36 cellular contexts compared by ENCODE assay signal in the genomic region with DNA sequence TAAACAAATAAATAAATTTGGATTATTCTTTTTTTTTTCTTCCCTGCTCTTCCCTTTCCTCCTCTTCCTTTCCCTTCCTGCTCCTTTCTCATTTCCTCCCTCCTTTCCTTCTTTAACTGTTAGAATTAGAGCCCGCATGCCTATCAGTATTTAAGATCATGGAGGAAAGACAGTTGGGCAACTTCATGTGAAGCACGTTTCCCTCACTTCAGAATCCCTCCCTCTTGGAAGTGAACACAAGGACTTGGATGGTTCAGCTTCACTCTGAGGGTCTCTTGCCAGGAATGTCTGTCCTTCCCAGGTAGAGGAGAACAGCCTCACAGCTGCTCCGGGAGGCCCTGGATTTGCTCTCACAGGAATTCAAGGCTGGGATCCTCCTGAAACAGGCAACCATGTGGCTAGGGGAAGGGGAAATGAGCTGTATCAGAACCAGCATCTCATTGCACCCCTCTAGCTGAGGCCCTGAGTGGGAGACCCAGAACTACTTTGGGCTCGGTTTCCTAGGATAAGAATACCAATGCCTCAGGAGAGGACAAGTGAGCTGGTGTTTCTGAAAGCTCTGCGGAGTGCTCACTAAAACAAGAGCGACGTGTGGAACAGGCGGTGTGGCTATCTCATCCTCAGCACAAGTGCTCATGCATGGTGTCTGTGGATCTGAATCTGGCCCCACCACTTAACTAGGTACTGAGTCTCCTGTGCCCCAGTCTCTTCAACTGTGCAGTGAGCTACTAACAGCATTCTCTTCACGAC.
"Had no signal": no experiment of that assay in that cellular context is flagged by ENCODE, and none has a peak within 500 bp of the region (broad histone marks: within the 10 kb centered on the region; RNA-seq: fewer than 3 reads in every experiment).

No MANE protein-coding gene starts in this region.

- H3K27me3 ChIP-seq: brain microvascular endothelial cell, Peyer's patch had no signal

- H3K4me3 Mint-ChIP-seq: activated CD4-positive, alpha-beta memory T cell treated with anti-CD3 and anti-CD28 coated beads, Interleukin-2, amount 10 ng/mL, durations not matched to agents 7 days and 5 days; activated CD8-positive, alpha-beta memory T cell treated with anti-CD3 and anti-CD28 coated beads, Interleukin-2, amount 10 ng/mL, durations not matched to agents 7 days and 5 days; activated naive CD8-positive, alpha-beta T cell treated with anti-CD3 and anti-CD28 coated beads for 36 hours; activated T-cell treated with anti-CD3 and anti-CD28 coated beads, Interleukin-2, amount 50 U/mL, for 72 hours; activated T-helper 17 cell treated with anti-CD3 and anti-CD28 coated beads, Interleukin-2, amount 50 U/mL, for 72 hours had no signal

- H3K4me1 Mint-ChIP-seq: activated CD4-positive, alpha-beta memory T cell treated with anti-CD3 and anti-CD28 coated beads, Interleukin-2, amount 10 ng/mL, durations not matched to agents 7 days and 5 days; activated CD8-positive, alpha-beta memory T cell treated with anti-CD3 and anti-CD28 coated beads, Interleukin-2, amount 10 ng/mL, durations not matched to agents 7 days and 5 days; activated naive CD8-positive, alpha-beta T cell treated with anti-CD3 and anti-CD28 coated beads for 36 hours; activated T-helper 17 cell treated with anti-CD3 and anti-CD28 coated beads, Interleukin-2, amount 50 U/mL, for 72 hours had no signal

- H3K4me3 ChIP-seq: Peyer's patch had no signal

- H3K9me3 Mint-ChIP-seq: activated CD4-positive, alpha-beta memory T cell treated with anti-CD3 and anti-CD28 coated beads, Interleukin-2, amount 10 ng/mL, durations not matched to agents 7 days and 5 days; activated naive CD8-positive, alpha-beta T cell treated with anti-CD3 and anti-CD28 coated beads for 36 hours; activated T-cell treated with anti-CD3 and anti-CD28 coated beads, Interleukin-2, amount 50 U/mL, for 72 hours had no signal

- ATAC-seq: activated CD8-positive, alpha-beta memory T cell treated with anti-CD3 and anti-CD28 coated beads, Interleukin-2, amount 10 ng/mL, durations not matched to agents 7 days and 5 days; activated T-cell treated with anti-CD3 and anti-CD28 coated beads, Interleukin-2, amount 50 U/mL, for 72 hours; activated T-helper 17 cell treated with anti-CD3 and anti-CD28 coated beads, Interleukin-2, amount 50 U/mL, for 72 hours; PC-3 had no signal

- H3K4me2 ChIP-seq: KMS-11 had no signal

- DNase-seq: activated CD4-positive, alpha-beta memory T cell treated with anti-CD3 and anti-CD28 coated beads, Interleukin-2, amount 10 ng/mL, durations not matched to agents 7 days and 5 days; activated CD4-positive, alpha-beta T cell treated with anti-CD3 and anti-CD28 coated beads for 1 hour; activated CD4-positive, alpha-beta T cell treated with anti-CD3 and anti-CD28 coated beads for 48 hours; activated CD4-positive, CD25-positive, alpha-beta regulatory T cell; activated CD8-positive, alpha-beta memory T cell treated with anti-CD3 and anti-CD28 coated beads for 24 hours; activated CD8-positive, alpha-beta memory T cell treated with anti-CD3 and anti-CD28 coated beads, Interleukin-2, amount 10 ng/mL, durations not matched to agents 7 days and 5 days; activated CD8-positive, alpha-beta memory T cell treated with anti-CD3 and anti-CD28 coated beads, Interleukin-2, amount 50 U/mL, for 48 hours; activated effector memory CD4-positive, alpha-beta T cell treated with anti-CD3 and anti-CD28 coated beads, Interleukin-2, amount 50 U/mL, for 16 hours; activated naive CD4-positive, alpha-beta T cell; activated naive CD4-positive, alpha-beta T cell treated with anti-CD3 and anti-CD28 coated beads, Interleukin-2, amount 50 U/mL, for 16 hours; activated naive CD8-positive, alpha-beta T cell treated with anti-CD3 and anti-CD28 coated beads for 36 hours; activated T-cell treated with anti-CD3 and anti-CD28 coated beads, Interleukin-2, amount 50 U/mL, for 72 hours; amniotic stem cell; aorta; brain microvascular endothelial cell; MM.1S; MV-4-11; NCI-H1092; NCI-H1417; NCI-H146; NCI-H187; NCI-H2029 treated with DMSO at 0.1 percent for 48 hours; NCI-H2107; NCI-H2171; NCI-H510A; NCI-H526; NCI-H748 treated with DMSO at 0.1 percent for 48 hours; NK-92 treated with Interleukin-12 subunit alpha and Interleukin-12 subunit beta, amount 100 ng/mL, for 24 hours; PC-3; Peyer's patch; RPMI8226; SIG-M5; T1000; WERI-Rb-1 had no signal

- H3K9ac ChIP-seq: KMS-11 had no signal

- H3K27ac Mint-ChIP-seq: activated CD4-positive, alpha-beta memory T cell treated with anti-CD3 and anti-CD28 coated beads, Interleukin-2, amount 10 ng/mL, durations not matched to agents 7 days and 5 days; activated CD8-positive, alpha-beta memory T cell treated with anti-CD3 and anti-CD28 coated beads, Interleukin-2, amount 10 ng/mL, durations not matched to agents 7 days and 5 days; activated naive CD8-positive, alpha-beta T cell treated with anti-CD3 and anti-CD28 coated beads for 36 hours; activated T-cell treated with anti-CD3 and anti-CD28 coated beads, Interleukin-2, amount 50 U/mL, for 72 hours; activated T-helper 17 cell treated with anti-CD3 and anti-CD28 coated beads, Interleukin-2, amount 50 U/mL, for 72 hours had no signal

- H3K36me3 Mint-ChIP-seq: activated CD8-positive, alpha-beta memory T cell treated with anti-CD3 and anti-CD28 coated beads, Interleukin-2, amount 10 ng/mL, durations not matched to agents 7 days and 5 days; activated naive CD8-positive, alpha-beta T cell treated with anti-CD3 and anti-CD28 coated beads for 36 hours had no signal

- H3K27ac ChIP-seq: brain microvascular endothelial cell, KMS-11, Peyer's patch, WERI-Rb-1 had no signal

- H3K27me3 Mint-ChIP-seq: activated CD4-positive, alpha-beta memory T cell treated with anti-CD3 and anti-CD28 coated beads, Interleukin-2, amount 10 ng/mL, durations not matched to agents 7 days and 5 days; activated CD8-positive, alpha-beta memory T cell treated with anti-CD3 and anti-CD28 coated beads, Interleukin-2, amount 10 ng/mL, durations not matched to agents 7 days and 5 days; activated naive CD8-positive, alpha-beta T cell treated with anti-CD3 and anti-CD28 coated beads for 36 hours; activated T-helper 17 cell treated with anti-CD3 and anti-CD28 coated beads, Interleukin-2, amount 50 U/mL, for 72 hours had no signal

- H3K4me1 ChIP-seq: Peyer's patch had no signal

- H3K9me3 ChIP-seq: Peyer's patch had no signal

- H3K36me3 ChIP-seq: brain microvascular endothelial cell, Peyer's patch, WERI-Rb-1 had no signal
